In the genomic region with DNA sequence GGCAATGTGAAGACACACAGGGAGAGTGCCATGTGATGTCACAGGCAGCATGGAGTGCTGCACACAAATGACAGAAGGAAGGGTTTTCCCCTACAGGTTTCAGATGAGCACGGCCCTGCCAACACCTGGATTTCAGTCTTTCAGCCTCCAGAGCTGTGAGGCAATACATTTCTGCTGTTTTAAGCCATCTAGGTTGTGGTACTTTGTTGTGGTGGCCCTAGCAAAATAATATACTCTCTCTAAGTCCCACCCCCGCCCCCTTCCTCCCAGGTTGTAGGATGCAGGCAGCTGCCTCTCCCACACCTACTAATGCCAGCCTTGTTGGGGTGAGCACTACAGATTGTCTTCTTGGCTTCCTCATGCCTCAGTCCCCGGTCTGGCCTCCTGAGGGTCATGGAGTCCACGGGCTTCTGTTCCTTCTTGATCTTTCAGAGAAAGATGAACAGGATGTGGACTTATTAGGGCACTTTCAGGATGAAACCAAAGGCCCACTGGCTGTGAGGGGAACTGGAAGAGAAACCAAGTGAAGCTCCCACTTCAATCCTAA, we compare ENCODE assay signal across 9 cellular contexts.
DNase-seq lines count a peak whose midpoint lies in the region; ATAC-seq, FAIRE-seq and TF ChIP-seq lines count a peak whose summit lies in the region.
"Had no signal": no experiment of that assay in that cellular context is flagged by ENCODE, and none has a peak within 500 bp of the region (broad histone marks: within the 10 kb centered on the region; RNA-seq: fewer than 3 reads in every experiment).

No MANE protein-coding gene starts in this region.

- peak; percentile 95 for ATAC-seq in HG03103 (IDR thresholded peaks at IDR 0.05; ENCODE audit: low read depth, unreplicated experiment)

- peak overlapping the region; percentile 37 for H3K4me3 Mint-ChIP-seq in activated naive CD8-positive, alpha-beta T cell treated with anti-CD3 and anti-CD28 coated beads for 36 hours
- H3K4me3 Mint-ChIP-seq: activated naive CD8-positive, alpha-beta T cell had no signal

- peak overlapping the region; percentile 46 for H3K27ac Mint-ChIP-seq in activated naive CD8-positive, alpha-beta T cell treated with anti-CD3 and anti-CD28 coated beads for 36 hours
- H3K27ac Mint-ChIP-seq: activated naive CD8-positive, alpha-beta T cell had no signal

- H3K36me3 Mint-ChIP-seq in activated naive CD8-positive, alpha-beta T cell treated with anti-CD3 and anti-CD28 coated beads for 36 hours: no peaks in the 10 kb centered on the region
- H3K36me3 Mint-ChIP-seq: activated naive CD8-positive, alpha-beta T cell had no signal

- DNase-seq in GM18507 (ENCODE audit: extremely low spot score, insufficient read length, low read depth) (no peak), GM20000 (ENCODE audit: low spot score) (peak; percentile 49), KG1 (lab: John Stamatoyannopoulos, UW) (no peak), HT-29 (ENCODE audit: low spot score) (no peak), GDM1 (lab: John Stamatoyannopoulos, UW) (no peak), occipital lobe (lab: John Stamatoyannopoulos, UW) (no peak)
- DNase-seq in activated naive CD8-positive, alpha-beta T cell treated with anti-CD3 and anti-CD28 coated beads for 36 hours: peak; percentile 42

- no peak for TF ChIP-seq CTCF in GM20000 (IDR thresholded peaks at IDR 0.05; ENCODE audit: extremely low read depth, missing control alignments)

- H3K4me1 Mint-ChIP-seq in activated naive CD8-positive, alpha-beta T cell treated with anti-CD3 and anti-CD28 coated beads for 36 hours: peaks cover 20% of the 10 kb centered on the region

- no peaks in the 10 kb centered on the region for H3K27me3 Mint-ChIP-seq in activated naive CD8-positive, alpha-beta T cell treated with anti-CD3 and anti-CD28 coated beads for 36 hours

- peak; percentile 81 for FAIRE-seq in GM18507 (lab: Jason Lieb, UNC)

- no peaks in the 10 kb centered on the region for H3K9me3 Mint-ChIP-seq in activated naive CD8-positive, alpha-beta T cell treated with anti-CD3 and anti-CD28 coated beads for 36 hours

Comparison
In these comparisons a context has a peak if more than half of its experiments do, and no peak if none do; other contexts are left out.
1. DNase-seq: peak in GM20000 (single experiment) and activated naive CD8-positive, alpha-beta T cell treated with anti-CD3 and anti-CD28 coated beads for 36 hours (single experiment); none in GM18507 (single experiment), KG1 (single experiment), HT-29 (single experiment), GDM1 (single experiment) and occipital lobe (single experiment).